In genomic region chr6:47362857-47363461, GRCh38 we compare ENCODE assay signal across 1 cellular context.
A peak's percentile ranks its signal among the peaks of the same experiment; 100 is the strongest.
TF ChIP-seq lines count a peak whose summit lies in the region.

No MANE protein-coding gene starts in this region.

TF ChIP-seq in HepG2, 621 proteins besides CTCF, POLR2A, EP300 and RAD21 (continued from another document and continues in another):
- TF ChIP-seq PLSCR1 (CRISPR knock-in tag; IDR thresholded peaks at IDR 0.05; ENCODE audit: borderline replicate concordance) (no peak), KAT2B (IDR thresholded peaks at IDR 0.05; ENCODE audit: borderline replicate concordance, low read depth, low read length) (peak; percentile 41; the same call in 1 of the 2 replicates), ZNF562 (CRISPR knock-in tag; IDR thresholded peaks at IDR 0.05; ENCODE audit: borderline replicate concordance) (no peak), ARNT (IDR thresholded peaks at IDR 0.05) (no peak), NFKBIZ (CRISPR knock-in tag; IDR thresholded peaks at IDR 0.05) (peak; percentile 78; the same call in 1 of the 2 replicates), FOXM1 (CRISPR knock-in tag; IDR thresholded peaks at IDR 0.05) (no peak), ZNF576 (CRISPR knock-in tag; IDR thresholded peaks at IDR 0.05) (no peak), FOXK2 (IDR thresholded peaks at IDR 0.05) (0 out of 2 replicates have a peak, but pooled peaks have one; percentile 8), DBP (CRISPR knock-in tag; IDR thresholded peaks at IDR 0.05; ENCODE audit: not compliant biosample characterization) (no peak), KDM6A (CRISPR knock-in tag; IDR thresholded peaks at IDR 0.05; ENCODE audit: low read depth) (peak; percentile 60; the same call in 1 of the 2 replicates), ZNF362 (CRISPR knock-in tag; IDR thresholded peaks at IDR 0.05; ENCODE audit: borderline replicate concordance) (no peak), MED13 (CRISPR knock-in tag; IDR thresholded peaks at IDR 0.05) (no peak), CREB3 (CRISPR knock-in tag; IDR thresholded peaks at IDR 0.05) (no peak), ZNF607 (CRISPR knock-in tag; IDR thresholded peaks at IDR 0.05; ENCODE audit: borderline replicate concordance) (no peak), PATZ1 (CRISPR knock-in tag; IDR thresholded peaks at IDR 0.05) (peak; percentile 15; the same call in 1 of the 2 replicates), FOXO4 (CRISPR knock-in tag; conservative IDR thresholded peaks at IDR 0.05) (no peak), ZNF432 (CRISPR knock-in tag; IDR thresholded peaks at IDR 0.05; ENCODE audit: borderline replicate concordance) (no peak), ELF3 (CRISPR knock-in tag; IDR thresholded peaks at IDR 0.05) (peak; percentile 68), ZFP41 (CRISPR knock-in tag; IDR thresholded peaks at IDR 0.05; ENCODE audit: borderline replicate concordance) (no peak), ZBTB1 (CRISPR knock-in tag; IDR thresholded peaks at IDR 0.05; ENCODE audit: borderline replicate concordance) (no peak), CBX1 (IDR thresholded peaks at IDR 0.05; ENCODE audit: low read depth) (no peak), FOXA3 (CRISPR knock-in tag; IDR thresholded peaks at IDR 0.05) (peak; percentile 80), ZNF709 (CRISPR knock-in tag; IDR thresholded peaks at IDR 0.05) (no peak), HES4 (CRISPR knock-in tag; IDR thresholded peaks at IDR 0.05; ENCODE audit: borderline replicate concordance) (no peak), ZNF260 (CRISPR knock-in tag; IDR thresholded peaks at IDR 0.05; ENCODE audit: borderline replicate concordance, low read depth) (no peak), ZNF207 (IDR thresholded peaks at IDR 0.05; ENCODE audit: borderline replicate concordance) (no peak), ZNF12 (CRISPR knock-in tag; IDR thresholded peaks at IDR 0.05) (peak; percentile 71; the same call in 1 of the 2 replicates), ZNF468 (CRISPR knock-in tag; IDR thresholded peaks at IDR 0.05) (no peak), CCDC6 (CRISPR knock-in tag; IDR thresholded peaks at IDR 0.05) (no peak), HOMEZ (CRISPR knock-in tag; IDR thresholded peaks at IDR 0.05; ENCODE audit: low read depth) (peak; percentile 96), THAP7 (CRISPR knock-in tag; IDR thresholded peaks at IDR 0.05) (no peak), POGZ (CRISPR knock-in tag; IDR thresholded peaks at IDR 0.05) (peak; percentile 97), NR1H2 (CRISPR knock-in tag; IDR thresholded peaks at IDR 0.05; ENCODE audit: borderline replicate concordance, low read depth) (no peak), ZSCAN29 (CRISPR knock-in tag; conservative IDR thresholded peaks at IDR 0.05) (no peak), EZH2 (conservative IDR thresholded peaks at IDR 0.05; ENCODE audit: low read depth, low read length) (no peak), PREB (CRISPR knock-in tag; IDR thresholded peaks at IDR 0.05) (no peak), ZFP36L1 (CRISPR knock-in tag; IDR thresholded peaks at IDR 0.05) (no peak), LCORL (IDR thresholded peaks at IDR 0.05) (peak; percentile 57; the same call in 1 of the 2 replicates), LCORL (CRISPR knock-in tag; IDR thresholded peaks at IDR 0.05) (no peak), CREM (IDR thresholded peaks at IDR 0.05) (0 out of 2 replicates have a peak, but pooled peaks have one; percentile 30), CREM (CRISPR knock-in tag; IDR thresholded peaks at IDR 0.05) (no peak), ZBTB7A (CRISPR knock-in tag; IDR thresholded peaks at IDR 0.05) (no peak), HNF1B (CRISPR knock-in tag; IDR thresholded peaks at IDR 0.05) (no peak), SIX4 (CRISPR knock-in tag; IDR thresholded peaks at IDR 0.05) (no peak), ZNF282 (IDR thresholded peaks at IDR 0.05; ENCODE audit: partially characterized antibody) (no peak), ZNF263 (CRISPR knock-in tag; IDR thresholded peaks at IDR 0.05) (no peak), PHF8 (CRISPR knock-in tag; IDR thresholded peaks at IDR 0.05) (no peak), FIP1L1 (IDR thresholded peaks at IDR 0.05; ENCODE audit: borderline replicate concordance, insufficient read depth, low read depth, low read length) (no peak), FOXC1 (CRISPR knock-in tag; IDR thresholded peaks at IDR 0.05; ENCODE audit: borderline replicate concordance) (no peak), PHF20 (CRISPR knock-in tag; IDR thresholded peaks at IDR 0.05) (no peak), ZNF605 (CRISPR knock-in tag; IDR thresholded peaks at IDR 0.05) (0 out of 2 replicates have a peak, but pooled peaks have one; percentile 40), ZNF660 (CRISPR knock-in tag; IDR thresholded peaks at IDR 0.05; ENCODE audit: borderline replicate concordance, low read depth) (no peak), AHR (CRISPR knock-in tag; IDR thresholded peaks at IDR 0.05) (no peak), ZIK1 (CRISPR knock-in tag; IDR thresholded peaks at IDR 0.05; ENCODE audit: borderline replicate concordance, low read depth) (no peak), ZNF816 (CRISPR knock-in tag; IDR thresholded peaks at IDR 0.05; ENCODE audit: borderline replicate concordance) (no peak), ZNF451 (CRISPR knock-in tag; IDR thresholded peaks at IDR 0.05) (no peak), JDP2 (CRISPR knock-in tag; IDR thresholded peaks at IDR 0.05; ENCODE audit: borderline replicate concordance) (no peak), ZHX1 (CRISPR knock-in tag; IDR thresholded peaks at IDR 0.05; ENCODE audit: low read depth) (peak; percentile 47; the same call in 1 of the 2 replicates), SSRP1 (CRISPR knock-in tag; IDR thresholded peaks at IDR 0.05) (peak; percentile 76; the same call in 1 of the 2 replicates), MBD4 (IDR thresholded peaks at IDR 0.05; ENCODE audit: borderline replicate concordance, low read length) (no peak)
